Comparison of ENCODE assay signal across 17 cellular contexts in the genomic region with DNA sequence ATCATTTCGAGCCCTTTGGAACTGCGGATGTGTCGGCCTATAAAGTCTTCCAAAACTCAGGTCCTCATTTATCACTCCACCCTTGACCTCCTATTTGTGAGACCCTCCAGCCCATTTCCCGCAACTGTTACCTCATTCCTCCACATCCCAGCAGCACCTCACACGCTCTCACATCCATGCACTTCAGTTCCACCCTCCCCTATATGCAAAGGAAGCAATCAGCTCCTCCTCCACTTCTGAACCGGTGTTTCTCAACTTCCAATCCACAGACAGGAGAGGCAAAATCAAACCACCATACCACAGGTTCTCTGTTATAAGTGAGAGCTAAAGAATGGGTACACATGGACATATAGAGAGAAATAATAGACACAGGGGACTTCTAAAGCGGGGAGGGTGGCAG. TPM values are rescaled to one million over a fixed set of nuclear protein-coding genes. Genes with fewer than 3 reads are reported as not detected.
"Had no signal": no experiment of that assay in that cellular context is flagged by ENCODE, and none has a peak within 500 bp of the region (broad histone marks: within the 10 kb centered on the region; RNA-seq: fewer than 3 reads in every experiment).

No MANE protein-coding gene starts in this region.

- H3K9me3 ChIP-seq: adrenal gland, prostate gland, testis, uterus had no signal

- H3K27me3 ChIP-seq: testis, uterus had no signal

- FAIRE-seq: islet of Langerhans had no signal

- H3K4me3 ChIP-seq: adrenal gland, prostate gland, testis, uterus had no signal

- H3K36me3 ChIP-seq: adrenal gland, prostate gland, uterus had no signal

- DNase-seq: activated CD4-positive, alpha-beta T cell treated with anti-CD3 and anti-CD28 coated beads, Interleukin-2, amount 10 ng/mL, durations not matched to agents 7 days and 5 days; activated naive CD4-positive, alpha-beta T cell treated with anti-CD3 and anti-CD28 coated beads, Interleukin-2, amount 10 ng/mL, durations not matched to agents 7 days and 5 days; activated T-cell treated with anti-CD3 and anti-CD28 coated beads for 4 hours; central memory CD4-positive, alpha-beta T cell; effector memory CD4-positive, alpha-beta T cell; mesendoderm; stimulated activated CD4-positive, alpha-beta T cell treated with anti-CD3 and anti-CD28 coated beads, Interleukin-2, amount 100 ng/mL, for 48 hours; stimulated activated naive CD8-positive, alpha-beta T cell treated with anti-CD3 and anti-CD28 coated beads, Interleukin-15, Interleukin-2, amounts not matched to agents 100 U/mL and 50 U/mL, for 24 hours had no signal

- ATAC-seq: stimulated activated naive CD8-positive, alpha-beta T cell treated with anti-CD3 and anti-CD28 coated beads, Interleukin-15, Interleukin-2, amounts not matched to agents 100 U/mL and 50 U/mL, for 24 hours; WTC11 had no signal

- H3K27ac ChIP-seq: epithelial cell of prostate had no signal

- H3K4me1 ChIP-seq: adrenal gland, prostate gland, uterus had no signal

RNA-seq across cellular contexts. Expression of a gene that starts 36.7 kb away (rescaled TPM):
- total RNA-seq: activated CD4-positive, alpha-beta T cell treated with anti-CD3 and anti-CD28 coated beads, Interleukin-2, amount 10 ng/mL, durations not matched to agents 7 days and 5 days; activated CD8-positive, alpha-beta memory T cell treated with anti-CD3 and anti-CD28 coated beads for 36 hours; activated T-helper 2 cell treated with anti-CD3 and anti-CD28 coated beads, Interferon-gamma antibody, Interleukin-2, Interleukin-4, amounts not matched to agents 10 μg/mL and 5 μg/mL and 100 μg/mL, durations not matched to agents 14 hours and 24 hours and 36 hours had no signal
